ENCODE assay signal across 7 cellular contexts in genomic region chr11:133078591-133079179, GRCh38.
DNase-seq lines count a peak whose midpoint lies in the region; ATAC-seq and TF ChIP-seq lines count a peak whose summit lies in the region.

No MANE protein-coding gene starts in this region.

- intact Hi-C loops in Right ventricle myocardium superior (cut with DNase I), result loop anchor here (2.0 kb wide), 1 partner anchor 756 kb away; no protein-coding TSS in a partner anchor
- intact Hi-C loops in sigmoid colon (cut with DNase I), result loop anchor here (2.0 kb wide), 1 partner anchor 756 kb away; no protein-coding TSS in a partner anchor

- H3K4me1 ChIP-seq in sigmoid colon, result peaks cover 0 to 11% (median 7%) of the 10 kb centered on the region in 4 donors

- no peak overlapping the region for H3K4me3 ChIP-seq in sigmoid colon

- WGBS in sigmoid colon, 2 donors, result 18 to 23% methylated on average over 20 of the region's 20 CpGs

- H3K9me3 ChIP-seq in sigmoid colon, result no peaks in the 10 kb centered on the region

- peak; percentile 43 for ATAC-seq in GM21360 (IDR thresholded peaks at IDR 0.05; ENCODE audit: unreplicated experiment)
- ATAC-seq in Right ventricle myocardium superior (ENCODE audit: poor library complexity), result peak; percentile 59
- no peak for ATAC-seq in HG03439 (IDR thresholded peaks at IDR 0.05; ENCODE audit: unreplicated experiment)

- no peak for TF ChIP-seq POLR2A in sigmoid colon (IDR thresholded peaks at IDR 0.05)

- H3K27me3 ChIP-seq in sigmoid colon, result peaks cover 0 to 46% (median 25%) of the 10 kb centered on the region in 3 donors

- no peak for TF ChIP-seq EP300 in sigmoid colon (IDR thresholded peaks at IDR 0.05)

- no peak overlapping the region for H3K27ac ChIP-seq in sigmoid colon

- TF ChIP-seq CTCF in sigmoid colon (IDR thresholded peaks at IDR 0.05), result peak; percentile 24 to 65 (median 48)

- DNase-seq in DMS53 (lab: John Stamatoyannopoulos, UW), result peak; percentile 72
- peak; percentile 61 for DNase-seq in NAMALWA (ENCODE audit: low spot score)
- DNase-seq in activated CD4-positive, alpha-beta T cell treated with anti-CD3 and anti-CD28 coated beads, Interleukin-2, amount 50 U/mL, for 48 hours, result peak; percentile 23 to 30
- DNase-seq in Right ventricle myocardium superior, result peak; percentile 56
- no peak for DNase-seq in sigmoid colon

- no peaks in the 10 kb centered on the region for H3K36me3 ChIP-seq in sigmoid colon
